In the genomic region with DNA sequence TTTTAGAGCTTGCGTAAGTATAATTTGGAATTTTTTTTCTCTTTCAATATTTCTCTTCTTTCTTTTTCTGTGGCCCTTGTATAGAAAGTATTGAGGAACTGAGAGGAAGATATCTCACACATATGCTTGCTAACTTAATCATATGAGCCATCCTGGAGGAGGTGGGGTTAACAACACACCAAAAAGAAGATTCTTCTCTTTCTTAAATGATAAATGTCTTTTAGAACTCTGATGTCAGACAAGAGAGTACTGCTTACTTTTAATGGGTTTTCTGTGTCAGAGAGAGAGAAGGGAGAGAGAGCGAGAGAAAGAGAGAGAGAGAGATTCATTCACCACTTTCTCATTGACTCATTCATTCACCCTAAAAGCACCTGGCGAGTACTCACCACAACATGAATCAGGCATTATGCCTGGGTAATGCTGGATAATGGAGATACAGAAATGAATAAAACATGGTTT, we compare ENCODE assay signal across 9 cellular contexts.
DNase-seq lines count a peak whose midpoint lies in the region; ATAC-seq and TF ChIP-seq lines count a peak whose summit lies in the region.
"Had no signal": no experiment of that assay in that cellular context is flagged by ENCODE, and none has a peak within 500 bp of the region (broad histone marks: within the 10 kb centered on the region; RNA-seq: fewer than 3 reads in every experiment).

No MANE protein-coding gene starts in this region.

- no peaks in the 10 kb centered on the region for H3K36me3 Mint-ChIP-seq in T-helper 17 cell (ENCODE audit: low read depth)

- H3K4me3 ChIP-seq in vagina, result no peak overlapping the region

- no peaks in the 10 kb centered on the region for H3K27me3 ChIP-seq in vagina

- H3K9me3 ChIP-seq in T-helper 17 cell (ENCODE audit: control insufficient read depth, low read length, poor library complexity, severe bottlenecking), result no peaks in the 10 kb centered on the region
- H3K9me3 ChIP-seq in vagina, result no peaks in the 10 kb centered on the region

- peaks cover 44% of the 10 kb centered on the region for H3K4me1 Mint-ChIP-seq in T-helper 17 cell
- peaks cover 88% of the 10 kb centered on the region for H3K4me1 Mint-ChIP-seq in stimulated activated naive CD8-positive, alpha-beta T cell treated with anti-CD3 and anti-CD28 coated beads, Interleukin-15, amount 100 ng/mL, for 72 hours

- peak; percentile 33 for DNase-seq in activated naive CD4-positive, alpha-beta T cell treated with Interleukin-2 at 50 U/mL for 16 hours
- no peak for DNase-seq in activated naive CD4-positive, alpha-beta T cell (lab: John Stamatoyannopoulos, UW)
- DNase-seq in T-helper 17 cell, result no peak
- DNase-seq in stimulated activated naive CD8-positive, alpha-beta T cell treated with anti-CD3 and anti-CD28 coated beads, Interleukin-15, amount 100 ng/mL, for 72 hours, result peak; percentile 47 to 68
- no peak for DNase-seq in NCI-H2029 (lab: John Stamatoyannopoulos, UW)
- DNase-seq in AML-193 (lab: John Stamatoyannopoulos, UW), result no peak
- DNase-seq in vagina (ENCODE audit: extremely low spot score in 2 of 2), result no peak
- DNase-seq: NCI-H69 had no signal

- H3K27me3 Mint-ChIP-seq in T-helper 17 cell, result no peaks in the 10 kb centered on the region
- H3K27me3 Mint-ChIP-seq in stimulated activated naive CD8-positive, alpha-beta T cell treated with anti-CD3 and anti-CD28 coated beads, Interleukin-15, amount 100 ng/mL, for 72 hours, result no peaks in the 10 kb centered on the region

- no peak overlapping the region for H3K27ac ChIP-seq in vagina

- TF ChIP-seq CTCF in vagina (IDR thresholded peaks at IDR 0.05), result no peak

- peak overlapping the region; percentile 83 for H3K27ac Mint-ChIP-seq in T-helper 17 cell
- peak overlapping the region; percentile 48 to 86 for H3K27ac Mint-ChIP-seq in stimulated activated naive CD8-positive, alpha-beta T cell treated with anti-CD3 and anti-CD28 coated beads, Interleukin-15, amount 100 ng/mL, for 72 hours

- ATAC-seq in HG02943 (IDR thresholded peaks at IDR 0.05; ENCODE audit: low read depth, unreplicated experiment) (peak; percentile 42), T-helper 17 cell (no peak)
- peak; percentile 74 for ATAC-seq in stimulated activated naive CD8-positive, alpha-beta T cell treated with anti-CD3 and anti-CD28 coated beads, Interleukin-15, amount 100 ng/mL, for 72 hours

- H3K4me3 Mint-ChIP-seq in T-helper 17 cell, result peak overlapping the region; percentile 22
- peak overlapping the region; percentile 60 to 72 for H3K4me3 Mint-ChIP-seq in stimulated activated naive CD8-positive, alpha-beta T cell treated with anti-CD3 and anti-CD28 coated beads, Interleukin-15, amount 100 ng/mL, for 72 hours

- intact Hi-C loops in vagina (cut with DNase I), result no loop called here

- no peak for TF ChIP-seq POLR2A in vagina (IDR thresholded peaks at IDR 0.05)

- no peaks in the 10 kb centered on the region for H3K36me3 ChIP-seq in vagina

- H3K4me1 ChIP-seq in vagina, result peaks cover 10% of the 10 kb centered on the region

- no peaks in the 10 kb centered on the region for H3K9me3 Mint-ChIP-seq in stimulated activated naive CD8-positive, alpha-beta T cell treated with anti-CD3 and anti-CD28 coated beads, Interleukin-15, amount 100 ng/mL, for 72 hours

Comparison
In these comparisons a context has a peak if more than half of its experiments do, and no peak if none do; other contexts are left out.
1. DNase-seq: peak in activated naive CD4-positive, alpha-beta T cell treated with Interleukin-2 at 50 U/mL for 16 hours (single experiment) and stimulated activated naive CD8-positive, alpha-beta T cell treated with anti-CD3 and anti-CD28 coated beads, Interleukin-15, amount 100 ng/mL, for 72 hours (2 of 2); none in activated naive CD4-positive, alpha-beta T cell (0 of 4), T-helper 17 cell (0 of 3), NCI-H2029 (single experiment), AML-193 (0 of 2) and vagina (0 of 2).